In the genomic region with DNA sequence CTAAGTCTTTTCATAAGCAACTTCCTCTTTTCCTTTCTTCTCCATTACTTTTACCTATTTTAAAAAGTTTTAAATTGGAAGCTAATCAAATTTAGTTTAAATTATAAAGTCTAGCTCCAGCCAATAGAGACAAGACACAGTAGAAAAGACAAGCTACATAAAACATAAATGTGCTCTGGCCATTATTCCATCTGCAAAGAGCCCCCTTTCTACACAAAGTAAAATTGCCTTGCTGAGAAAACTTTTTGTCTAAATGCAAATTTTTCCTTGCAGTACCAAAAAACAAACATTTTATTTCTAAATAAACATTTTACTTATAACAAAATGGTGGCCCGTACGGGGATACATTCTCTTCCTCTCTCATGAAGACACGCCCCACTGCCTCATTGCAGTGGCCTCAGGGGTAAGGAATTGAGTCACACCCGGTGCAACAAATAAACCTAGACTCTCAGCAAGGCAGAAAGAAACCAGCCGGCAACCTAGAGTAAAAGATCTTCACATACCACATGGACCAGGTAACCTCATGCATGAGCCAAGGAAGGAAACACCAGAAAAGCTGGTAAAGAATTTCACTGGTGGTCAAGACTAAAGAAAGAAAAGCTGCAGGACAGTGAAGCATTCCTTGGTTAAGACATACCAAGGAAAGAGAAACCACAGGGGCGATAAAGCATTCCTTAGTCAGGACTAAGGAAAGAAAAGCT, we compare ENCODE assay signal across 18 cellular contexts.
DNase-seq lines count a peak whose midpoint lies in the region; ATAC-seq, FAIRE-seq and TF ChIP-seq lines count a peak whose summit lies in the region.
"Had no signal": no experiment of that assay in that cellular context is flagged by ENCODE, and none has a peak within 500 bp of the region (broad histone marks: within the 10 kb centered on the region; RNA-seq: fewer than 3 reads in every experiment).

No MANE protein-coding gene starts in this region.

- DNase-seq in GM23338 (ENCODE audit: low spot score), result peak; percentile 7
- DNase-seq in RCC 7860 (ENCODE audit: low spot score), result peak; percentile 79
- DNase-seq in epithelial cell of esophagus (ENCODE audit: low read depth), result peak; percentile 14
- DNase-seq in stimulated activated CD4-positive, alpha-beta T cell treated with anti-CD3 and anti-CD28 coated beads, Interleukin-2, amount 100 ng/mL, for 48 hours, result no peak
- no peak for DNase-seq in stimulated activated effector memory CD8-positive, alpha-beta T cell treated with anti-CD3 and anti-CD28 coated beads, Interleukin-12 subunit alpha, Interleukin-12 subunit beta, amount 100 ng/mL, for 72 hours (ENCODE audit: low spot score in 2 of 2)
- DNase-seq: ACHN; activated CD8-positive, alpha-beta memory T cell treated with anti-CD3 and anti-CD28 coated beads, Interleukin-2, amount 10 ng/mL, durations not matched to agents 7 days and 5 days; glutamatergic neuron; lower lobe of right lung; NCI-H2029; NCI-H510A had no signal

- H3K79me2 ChIP-seq in GM23338 (replicated peaks; ENCODE audit: insufficient read depth), result no peaks in the 10 kb centered on the region
- peaks cover 2% of the 10 kb centered on the region for H3K79me2 ChIP-seq in neural cell (replicated peaks; ENCODE audit: insufficient read depth, low read length)

- H3K27me3 Mint-ChIP-seq in GM23338 (ENCODE audit: insufficient read depth, low read depth, poor library complexity), result no peaks in the 10 kb centered on the region
- H3K27me3 Mint-ChIP-seq: activated CD8-positive, alpha-beta memory T cell treated with anti-CD3 and anti-CD28 coated beads, Interleukin-2, amount 10 ng/mL, durations not matched to agents 7 days and 5 days had no signal

- peaks cover 14% of the 10 kb centered on the region; the same call in 1 of the 2 replicates for H3K36me3 ChIP-seq in GM23338 (ENCODE audit: insufficient read depth)
- H3K36me3 ChIP-seq in neural cell (ENCODE audit: insufficient read depth, low read length), result peaks cover 8% of the 10 kb centered on the region

- no peak overlapping the region for H3K27ac Mint-ChIP-seq in GM23338
- H3K27ac Mint-ChIP-seq in stimulated activated effector memory CD8-positive, alpha-beta T cell treated with anti-CD3 and anti-CD28 coated beads, Interleukin-12 subunit alpha, Interleukin-12 subunit beta, amount 100 ng/mL, for 72 hours, result no peak overlapping the region
- H3K27ac Mint-ChIP-seq: activated CD8-positive, alpha-beta memory T cell treated with anti-CD3 and anti-CD28 coated beads, Interleukin-2, amount 10 ng/mL, durations not matched to agents 7 days and 5 days; activated T-helper 2 cell treated with anti-CD3 and anti-CD28 coated beads, Interferon-gamma antibody, Interleukin-2, Interleukin-4, amounts not matched to agents 10 μg/mL and 5 μg/mL and 100 μg/mL, durations not matched to agents 14 hours and 24 hours and 36 hours had no signal

- H4K20me1 ChIP-seq in GM23338 (replicated peaks; ENCODE audit: insufficient read depth), result peaks cover 6% of the 10 kb centered on the region; the same call in 1 of the 2 replicates
- H4K20me1 ChIP-seq in neural cell (ENCODE audit: insufficient read depth), result no peaks in the 10 kb centered on the region

- H3K4me1 ChIP-seq in GM23338 (ENCODE audit: insufficient read depth), result no peaks in the 10 kb centered on the region
- H3K4me1 ChIP-seq: lower lobe of right lung, suprapubic skin had no signal

- no peak overlapping the region for H3K4me3 Mint-ChIP-seq in GM23338
- no peak overlapping the region for H3K4me3 Mint-ChIP-seq in stimulated activated effector memory CD8-positive, alpha-beta T cell treated with anti-CD3 and anti-CD28 coated beads, Interleukin-12 subunit alpha, Interleukin-12 subunit beta, amount 100 ng/mL, for 72 hours
- H3K4me3 Mint-ChIP-seq: activated CD8-positive, alpha-beta memory T cell treated with anti-CD3 and anti-CD28 coated beads, Interleukin-2, amount 10 ng/mL, durations not matched to agents 7 days and 5 days had no signal

- no peak overlapping the region for H2AFZ ChIP-seq in GM23338
- no peak overlapping the region for H2AFZ ChIP-seq in neural cell (ENCODE audit: low read depth, low read length)

- no peak overlapping the region for H3K4me2 ChIP-seq in GM23338
- H3K4me2 ChIP-seq in neural cell (ENCODE audit: low read length), result no peak overlapping the region

- no peak for TF ChIP-seq CTCF in GM23338 (conservative IDR thresholded peaks at IDR 0.05; ENCODE audit: low read depth in 2 of 2)
- TF ChIP-seq CTCF in epithelial cell of esophagus (IDR thresholded peaks at IDR 0.05; ENCODE audit: insufficient read depth, low read depth, low read length, missing control alignments), result no peak
- no peak for TF ChIP-seq CTCF in neural cell (IDR thresholded peaks at IDR 0.05; ENCODE audit: poor library complexity, severe bottlenecking)

- TF ChIP-seq RAD21 in neural cell (conservative IDR thresholded peaks at IDR 0.05), result no peak

- TF ChIP-seq EP300 in neural cell (conservative IDR thresholded peaks at IDR 0.05; ENCODE audit: poor library complexity, severe bottlenecking), result no peak

- H3K27ac ChIP-seq in GM23338 (ENCODE audit: low read depth) (no peak overlapping the region), neural cell (ENCODE audit: low read length) (no peak overlapping the region)
- H3K27ac ChIP-seq: C4-2B, lower lobe of right lung, suprapubic skin had no signal

- no peaks in the 10 kb centered on the region for H3K4me1 Mint-ChIP-seq in GM23338
- peaks cover 26% of the 10 kb centered on the region for H3K4me1 Mint-ChIP-seq in stimulated activated effector memory CD8-positive, alpha-beta T cell treated with anti-CD3 and anti-CD28 coated beads, Interleukin-12 subunit alpha, Interleukin-12 subunit beta, amount 100 ng/mL, for 72 hours

- ATAC-seq in GM23338, result peak; percentile 56
- no peak for ATAC-seq in HG02870 (IDR thresholded peaks at IDR 0.05; ENCODE audit: unreplicated experiment)
- no peak for ATAC-seq in GM18861 (IDR thresholded peaks at IDR 0.05; ENCODE audit: unreplicated experiment)
- ATAC-seq in stimulated activated effector memory CD8-positive, alpha-beta T cell treated with anti-CD3 and anti-CD28 coated beads, Interleukin-12 subunit alpha, Interleukin-12 subunit beta, amount 100 ng/mL, for 72 hours, result no peak
- ATAC-seq: activated CD8-positive, alpha-beta memory T cell treated with anti-CD3 and anti-CD28 coated beads, Interleukin-2, amount 10 ng/mL, durations not matched to agents 7 days and 5 days; lower lobe of right lung had no signal

- no peaks in the 10 kb centered on the region for H3K9me2 ChIP-seq in GM23338 (ENCODE audit: insufficient read depth)
- H3K9me2 ChIP-seq in neural cell (ENCODE audit: insufficient read depth, low read length), result no peaks in the 10 kb centered on the region

- peaks cover 62% of the 10 kb centered on the region for H3K36me3 Mint-ChIP-seq in GM23338 (ENCODE audit: low read depth)
- peaks cover 17% of the 10 kb centered on the region for H3K36me3 Mint-ChIP-seq in stimulated activated effector memory CD8-positive, alpha-beta T cell treated with anti-CD3 and anti-CD28 coated beads, Interleukin-12 subunit alpha, Interleukin-12 subunit beta, amount 100 ng/mL, for 72 hours

- no peaks in the 10 kb centered on the region for H3K9me3 ChIP-seq in neural cell (ENCODE audit: low read length)

- H3K4me3 ChIP-seq in GM23338 (no peak overlapping the region), epithelial cell of esophagus (ENCODE audit: low read length) (no peak overlapping the region), neural cell (ENCODE audit: low read length) (peak overlapping the region; percentile 10)
- H3K4me3 ChIP-seq: lower lobe of right lung, suprapubic skin had no signal

- peaks cover 51% of the 10 kb centered on the region for H3K9me3 Mint-ChIP-seq in GM23338
- H3K9me3 Mint-ChIP-seq in stimulated activated effector memory CD8-positive, alpha-beta T cell treated with anti-CD3 and anti-CD28 coated beads, Interleukin-12 subunit alpha, Interleukin-12 subunit beta, amount 100 ng/mL, for 72 hours, result peaks cover 17% of the 10 kb centered on the region

- no peaks in the 10 kb centered on the region for H3F3A ChIP-seq in GM23338 (replicated peaks; ENCODE audit: low read depth)
- no peaks in the 10 kb centered on the region for H3F3A ChIP-seq in neural cell (ENCODE audit: insufficient read depth, low read length, poor library complexity, severe bottlenecking)

- H3K9ac ChIP-seq in neural cell (ENCODE audit: low read length), result no peak overlapping the region

- H3K27me3 ChIP-seq in GM23338 (ENCODE audit: insufficient read depth) (no peaks in the 10 kb centered on the region), neural cell (ENCODE audit: insufficient read depth, low read depth, low read length) (no peaks in the 10 kb centered on the region)
- H3K27me3 ChIP-seq: suprapubic skin had no signal

- FAIRE-seq in RCC 7860 (lab: Jason Lieb, UNC), result peak; percentile 33
- FAIRE-seq: GM12892 had no signal

TF ChIP-seq in GM23338, 12 proteins besides CTCF, POLR2A, EP300 and RAD21 (continues in another document):
- no peak for TF ChIP-seq ZNF114 (CRISPR knock-in tag; IDR thresholded peaks at IDR 0.05)
- no peak for TF ChIP-seq EZH2phosphoT487 (IDR thresholded peaks at IDR 0.05; ENCODE audit: unreplicated experiment)

TF ChIP-seq in neural cell, 6 proteins besides CTCF, POLR2A, EP300 and RAD21:
- TF ChIP-seq MXI1 (conservative IDR thresholded peaks at IDR 0.05; ENCODE audit: poor library complexity, severe bottlenecking) (no peak), EZH2 (IDR thresholded peaks at IDR 0.05; ENCODE audit: borderline replicate concordance, insufficient read depth, low read length, poor library complexity, severe bottlenecking) (no peak)
TF ChIP-seq in neural cell: peak in this region for 0.

Comparison
In these comparisons a context has a peak if more than half of its experiments do, and no peak if none do; other contexts are left out.
1. DNase-seq: peak in GM23338 (single experiment), RCC 7860 (single experiment) and epithelial cell of esophagus (single experiment); none in stimulated activated CD4-positive, alpha-beta T cell treated with anti-CD3 and anti-CD28 coated beads, Interleukin-2, amount 100 ng/mL, for 48 hours (0 of 2) and stimulated activated effector memory CD8-positive, alpha-beta T cell treated with anti-CD3 and anti-CD28 coated beads, Interleukin-12 subunit alpha, Interleukin-12 subunit beta, amount 100 ng/mL, for 72 hours (0 of 2).